ENCODE assay signal across 9 cellular contexts in genomic region chr10:112184052-112184371, GRCh38. TPM values are rescaled to one million over a fixed set of nuclear protein-coding genes. Genes with fewer than 3 reads are reported as not detected.
DNase-seq lines count a peak whose midpoint lies in the region; ATAC-seq, FAIRE-seq and TF ChIP-seq lines count a peak whose summit lies in the region.
"Had no signal": no experiment of that assay in that cellular context is flagged by ENCODE, and none has a peak within 500 bp of the region (broad histone marks: within the 10 kb centered on the region; RNA-seq: fewer than 3 reads in every experiment).

No MANE protein-coding gene starts in this region.

- no peaks in the 10 kb centered on the region for H3K9me3 ChIP-seq in astrocyte (ENCODE audit: insufficient read depth, low read depth, low read length)

- peaks cover 8 to 13% of the 10 kb centered on the region in 2 donors for H3K36me3 Mint-ChIP-seq in activated T-cell treated with anti-CD3 and anti-CD28 coated beads, Interleukin-2, amount 50 U/mL, for 72 hours (ENCODE audit: insufficient read depth in 2 of 2)
- H3K36me3 Mint-ChIP-seq in astrocyte (ENCODE audit: low read depth, unreplicated experiment) (peaks cover 2% of the 10 kb centered on the region), type B pancreatic cell (peaks cover 3% of the 10 kb centered on the region)

- H3K36me3 ChIP-seq in astrocyte (ENCODE audit: insufficient read depth, low read length): peaks cover 13% of the 10 kb centered on the region

- no peak for ATAC-seq in activated T-cell treated with anti-CD3 and anti-CD28 coated beads, Interleukin-2, amount 50 U/mL, for 72 hours (replicated peaks in 1 of 2)
- ATAC-seq in HG02759 (IDR thresholded peaks at IDR 0.05; ENCODE audit: unreplicated experiment): no peak

- H3K9me3 Mint-ChIP-seq in activated T-cell treated with anti-CD3 and anti-CD28 coated beads, Interleukin-2, amount 50 U/mL, for 72 hours: peaks cover 7 to 10% of the 10 kb centered on the region in 2 donors
- H3K9me3 Mint-ChIP-seq in astrocyte (ENCODE audit: unreplicated experiment) (peaks cover 7% of the 10 kb centered on the region), type B pancreatic cell (no peaks in the 10 kb centered on the region)

- H3K79me2 ChIP-seq in astrocyte (ENCODE audit: insufficient read depth, low read length): no peaks in the 10 kb centered on the region

- TF ChIP-seq POLR2A in lower leg skin (IDR thresholded peaks at IDR 0.05): no peak

- DNase-seq in activated T-cell treated with anti-CD3 and anti-CD28 coated beads, Interleukin-2, amount 50 U/mL, for 72 hours: no peak
- DNase-seq in activated T-cell treated with anti-CD3 and anti-CD28 coated beads for 4 hours: no peak
- DNase-seq in astrocyte (ENCODE audit: low read depth): no peak
- DNase-seq in lower leg skin (ENCODE audit: low spot score in 2 of 2): no peak
- DNase-seq in type B pancreatic cell (ENCODE audit: extremely low spot score, unreplicated experiment): no peak
- no peak for DNase-seq in NCI-H524 (lab: John Stamatoyannopoulos, UW)
- DNase-seq in midbrain (lab: John Stamatoyannopoulos, UW): no peak

- H3K4me3 ChIP-seq in astrocyte (ENCODE audit: insufficient read depth, low read depth, low read length): peak overlapping the region; percentile 92
- H3K4me3 ChIP-seq in lower leg skin (ENCODE audit: low read depth, poor library complexity, severe bottlenecking): peak overlapping the region; percentile 71

- H4K20me1 ChIP-seq in astrocyte (ENCODE audit: insufficient read depth, low read length): no peaks in the 10 kb centered on the region

- peak overlapping the region; percentile 90 to 95 for H3K4me3 Mint-ChIP-seq in activated T-cell treated with anti-CD3 and anti-CD28 coated beads, Interleukin-2, amount 50 U/mL, for 72 hours
- H3K4me3 Mint-ChIP-seq in astrocyte (ENCODE audit: unreplicated experiment): peak overlapping the region; percentile 86
- peak overlapping the region; percentile 92 for H3K4me3 Mint-ChIP-seq in type B pancreatic cell

- no peaks in the 10 kb centered on the region for H3K27me3 ChIP-seq in astrocyte (ENCODE audit: insufficient read depth, low read length)

- H3K27ac ChIP-seq in astrocyte (ENCODE audit: low read depth, low read length): peak overlapping the region; percentile 85

- H3K4me2 ChIP-seq in astrocyte (ENCODE audit: low read length): peak overlapping the region; percentile 95

- FAIRE-seq in astrocyte (lab: Jason Lieb, UNC): no peak
- FAIRE-seq: TTC549 had no signal

- 10 to 12% methylated on average over 5 of the region's 5 CpGs for WGBS in lower leg skin, 2 donors

- peak overlapping the region; percentile 79 for H3K27ac Mint-ChIP-seq in activated T-cell treated with anti-CD3 and anti-CD28 coated beads, Interleukin-2, amount 50 U/mL, for 72 hours
- H3K27ac Mint-ChIP-seq in astrocyte (ENCODE audit: unreplicated experiment): peak overlapping the region; percentile 70
- peak overlapping the region; percentile 98 for H3K27ac Mint-ChIP-seq in type B pancreatic cell

- intact Hi-C loops in lower leg skin (cut with DNase I; ENCODE audit: low total_unique reads): no loop called here

- H3K9ac ChIP-seq in astrocyte (ENCODE audit: low read length): peak overlapping the region; percentile 92

- peaks cover 7% of the 10 kb centered on the region for H3K27me3 Mint-ChIP-seq in activated T-cell treated with anti-CD3 and anti-CD28 coated beads, Interleukin-2, amount 50 U/mL, for 72 hours (ENCODE audit: low read depth)
- H3K27me3 Mint-ChIP-seq in astrocyte (ENCODE audit: low read depth, unreplicated experiment) (no peaks in the 10 kb centered on the region), type B pancreatic cell (no peaks in the 10 kb centered on the region)

- no peak for TF ChIP-seq CTCF in astrocyte (IDR thresholded peaks at IDR 0.05; ENCODE audit: insufficient read depth, low read depth, low read length)
- TF ChIP-seq CTCF in lower leg skin (IDR thresholded peaks at IDR 0.05): no peak
- TF ChIP-seq CTCF in type B pancreatic cell (conservative IDR thresholded peaks at IDR 0.05): no peak

- H3K4me1 Mint-ChIP-seq in activated T-cell treated with anti-CD3 and anti-CD28 coated beads, Interleukin-2, amount 50 U/mL, for 72 hours (ENCODE audit: low read depth): peaks cover 21% of the 10 kb centered on the region
- H3K4me1 Mint-ChIP-seq in astrocyte (ENCODE audit: low read depth, unreplicated experiment) (peaks cover 4% of the 10 kb centered on the region), type B pancreatic cell (ENCODE audit: unreplicated experiment) (peaks cover 13% of the 10 kb centered on the region)

- peaks cover 5% of the 10 kb centered on the region for H3K4me1 ChIP-seq in astrocyte (ENCODE audit: insufficient read depth, low read length)

- peak overlapping the region; percentile 99 for H2AFZ ChIP-seq in astrocyte (ENCODE audit: low read depth, low read length)

RNA-seq across cellular contexts. Expression of gene GPAM, which starts 0.4 kb away (rescaled TPM):
- total RNA-seq in activated T-cell treated with anti-CD3 and anti-CD28 coated beads, Interleukin-2, amount 50 U/mL, for 72 hours: 10 to 100 TPM in 1 of 2 donors, 1 to 10 TPM in 1; 8.1 to 10.6 TPM
- 9.8 and 15.4 TPM in 2 replicates for total RNA-seq in astrocyte
- total RNA-seq in lower leg skin: 1 to 10 TPM; 3.1 to 7.0 (median 4.7) TPM
- total RNA-seq in type B pancreatic cell (ENCODE audit: low replicate concordance): 16.8 and 24.1 TPM in 2 replicates
